ENCODE assay signal across 13 cellular contexts in genomic region chr20:31815408-31816188, GRCh38. TPM values are rescaled to one million over a fixed set of nuclear protein-coding genes. Genes with fewer than 3 reads are reported as not detected.
DNase-seq lines count a peak whose midpoint lies in the region; ATAC-seq and TF ChIP-seq lines count a peak whose summit lies in the region.
"Had no signal": no experiment of that assay in that cellular context is flagged by ENCODE, and none has a peak within 500 bp of the region (broad histone marks: within the 10 kb centered on the region; RNA-seq: fewer than 3 reads in every experiment).

No MANE protein-coding gene starts in this region.

- ATAC-seq in GM23338 (peak; percentile 70), left colon (peak; percentile 78), HG03095 (IDR thresholded peaks at IDR 0.05; ENCODE audit: unreplicated experiment) (no peak)
- no peak for ATAC-seq in naive thymus-derived CD4-positive, alpha-beta T cell
- no peak for ATAC-seq in activated T-cell treated with anti-CD3 and anti-CD28 coated beads, Interleukin-2, amount 50 U/mL, for 72 hours (replicated peaks in 1 of 2)

- H3K27ac Mint-ChIP-seq in GM23338: peak overlapping the region; percentile 6; the same call in 1 of the 2 replicates
- no peak overlapping the region for H3K27ac Mint-ChIP-seq in naive thymus-derived CD4-positive, alpha-beta T cell
- no peak overlapping the region for H3K27ac Mint-ChIP-seq in activated T-cell treated with anti-CD3 and anti-CD28 coated beads, Interleukin-2, amount 50 U/mL, for 72 hours

- no peaks in the 10 kb centered on the region for H3K9me2 ChIP-seq in GM23338 (ENCODE audit: insufficient read depth)

- intact Hi-C loops in left colon (cut with DNase I, micrococcal nuclease): no loop called here
- intact Hi-C loops in naive thymus-derived CD4-positive, alpha-beta T cell (cut with micrococcal nuclease): no loop called here

- no peak for TF ChIP-seq CTCF in AG10803 (conservative IDR thresholded peaks at IDR 0.05; ENCODE audit: low read length)
- no peak for TF ChIP-seq CTCF in GM23338 (conservative IDR thresholded peaks at IDR 0.05; ENCODE audit: low read depth in 2 of 2)
- no peak for TF ChIP-seq CTCF in VCaP (conservative IDR thresholded peaks at IDR 0.05)

- CTCF ChIA-PET in naive thymus-derived CD4-positive, alpha-beta T cell (lab: Charles Lee): no interaction called here

- no peaks in the 10 kb centered on the region for H3K9me3 Mint-ChIP-seq in GM23338
- H3K9me3 Mint-ChIP-seq in naive thymus-derived CD4-positive, alpha-beta T cell: no peaks in the 10 kb centered on the region
- no peaks in the 10 kb centered on the region for H3K9me3 Mint-ChIP-seq in activated T-cell treated with anti-CD3 and anti-CD28 coated beads, Interleukin-2, amount 50 U/mL, for 72 hours

- POLR2A ChIA-PET in naive thymus-derived CD4-positive, alpha-beta T cell (lab: Charles Lee): interaction anchor here (0.6 kb wide), 1 partner anchor 104 kb away, joined by 3 read pairs; no protein-coding TSS in a partner anchor

- H3K36me3 Mint-ChIP-seq in GM23338 (ENCODE audit: low read depth): no peaks in the 10 kb centered on the region
- no peaks in the 10 kb centered on the region for H3K36me3 Mint-ChIP-seq in naive thymus-derived CD4-positive, alpha-beta T cell
- no peaks in the 10 kb centered on the region for H3K36me3 Mint-ChIP-seq in activated T-cell treated with anti-CD3 and anti-CD28 coated beads, Interleukin-2, amount 50 U/mL, for 72 hours (ENCODE audit: insufficient read depth in 2 of 2)

- H2AFZ ChIP-seq in GM23338: no peak overlapping the region

- H3K36me3 ChIP-seq in GM23338 (ENCODE audit: insufficient read depth): no peaks in the 10 kb centered on the region
- no peaks in the 10 kb centered on the region for H3K36me3 ChIP-seq in naive thymus-derived CD4-positive, alpha-beta T cell (ENCODE audit: control insufficient read depth in 2 of 3, insufficient read depth in 3 of 3, low read length in 3 of 3)

- peak; percentile 43 for DNase-seq in AG10803 (ENCODE audit: low read depth)
- peak; percentile 57 for DNase-seq in GM23338 (ENCODE audit: low spot score)
- DNase-seq in left colon: no peak
- no peak for DNase-seq in naive thymus-derived CD4-positive, alpha-beta T cell
- no peak for DNase-seq in central memory CD4-positive, alpha-beta T cell
- DNase-seq in activated T-cell treated with anti-CD3 and anti-CD28 coated beads, Interleukin-2, amount 50 U/mL, for 72 hours: no peak
- DNase-seq: amniotic stem cell, Calu3, NCI-H187 had no signal

- no peak overlapping the region for H3K4me3 ChIP-seq in AG10803 (ENCODE audit: low read length)
- no peak overlapping the region for H3K4me3 ChIP-seq in GM23338
- no peak overlapping the region for H3K4me3 ChIP-seq in naive thymus-derived CD4-positive, alpha-beta T cell (ENCODE audit: low read length)
- H3K4me3 ChIP-seq: SJSA1 had no signal

- H3K27ac ChIP-seq in GM23338 (ENCODE audit: low read depth): peak overlapping the region; percentile 13; the same call in 1 of the 2 replicates
- peak overlapping the region; percentile 59 for H3K27ac ChIP-seq in VCaP
- H3K27ac ChIP-seq in naive thymus-derived CD4-positive, alpha-beta T cell (ENCODE audit: low read depth, low read length): no peak overlapping the region
- H3K27ac ChIP-seq: SJSA1 had no signal

- H3K79me2 ChIP-seq in GM23338 (replicated peaks; ENCODE audit: insufficient read depth): no peaks in the 10 kb centered on the region

- H3F3A ChIP-seq in GM23338 (replicated peaks; ENCODE audit: low read depth): 0 out of 2 replicates have a peak, but pooled peaks cover 6% of the 10 kb centered on the region

- H3K4me1 Mint-ChIP-seq in GM23338: peaks cover 9% of the 10 kb centered on the region
- H3K4me1 Mint-ChIP-seq in naive thymus-derived CD4-positive, alpha-beta T cell: no peaks in the 10 kb centered on the region
- H3K4me1 Mint-ChIP-seq in activated T-cell treated with anti-CD3 and anti-CD28 coated beads, Interleukin-2, amount 50 U/mL, for 72 hours (ENCODE audit: low read depth): no peaks in the 10 kb centered on the region

- peaks cover 7% of the 10 kb centered on the region for H4K20me1 ChIP-seq in GM23338 (replicated peaks; ENCODE audit: insufficient read depth)

- no peak overlapping the region for H3K4me3 Mint-ChIP-seq in GM23338
- no peak overlapping the region for H3K4me3 Mint-ChIP-seq in naive thymus-derived CD4-positive, alpha-beta T cell
- no peak overlapping the region for H3K4me3 Mint-ChIP-seq in activated T-cell treated with anti-CD3 and anti-CD28 coated beads, Interleukin-2, amount 50 U/mL, for 72 hours

- no peaks in the 10 kb centered on the region for H3K27me3 ChIP-seq in GM23338 (ENCODE audit: insufficient read depth)
- H3K27me3 ChIP-seq in naive thymus-derived CD4-positive, alpha-beta T cell (ENCODE audit: control insufficient read depth in 2 of 2, insufficient read depth in 2 of 2, low read length in 2 of 2): no peaks in the 10 kb centered on the region
- H3K27me3 ChIP-seq: SJSA1 had no signal

- peak overlapping the region; percentile 56; the same call in 1 of the 2 replicates for H3K4me2 ChIP-seq in GM23338

- H3K4me1 ChIP-seq in GM23338 (ENCODE audit: insufficient read depth): peaks cover 8% of the 10 kb centered on the region
- no peaks in the 10 kb centered on the region for H3K4me1 ChIP-seq in naive thymus-derived CD4-positive, alpha-beta T cell (ENCODE audit: control insufficient read depth in 2 of 2, insufficient read depth in 2 of 2, low read length in 2 of 2)

- peaks cover 9% of the 10 kb centered on the region for H3K27me3 Mint-ChIP-seq in GM23338 (ENCODE audit: insufficient read depth, low read depth, poor library complexity)
- H3K27me3 Mint-ChIP-seq in naive thymus-derived CD4-positive, alpha-beta T cell: no peaks in the 10 kb centered on the region
- H3K27me3 Mint-ChIP-seq in activated T-cell treated with anti-CD3 and anti-CD28 coated beads, Interleukin-2, amount 50 U/mL, for 72 hours (ENCODE audit: low read depth): no peaks in the 10 kb centered on the region

- no peaks in the 10 kb centered on the region for H3K9me3 ChIP-seq in naive thymus-derived CD4-positive, alpha-beta T cell (ENCODE audit: control insufficient read depth in 2 of 3, low read length in 3 of 3)
- H3K9me3 ChIP-seq: SJSA1 had no signal

TF ChIP-seq in GM23338, 12 proteins besides CTCF, POLR2A, EP300 and RAD21 (continues in another document):
- TF ChIP-seq NANOG (IDR thresholded peaks at IDR 0.05; ENCODE audit: borderline replicate concordance): no peak

RNA-seq across cellular contexts. Expression of gene MYLK2, which starts 3.6 kb away (rescaled TPM):
- total RNA-seq in GM23338 (2014; rRNA removed; shearing (Covaris generic)): 0.28 TPM in 1 of 2 replicates, not detected in the other
- polyA plus RNA-seq in GM23338 (2016; fragmentation: Nextera tagmentation; extraction: Ambion mirVana): 0.21 and 0.23 TPM in 2 replicates
- under 1 TPM in 1 of 2 donors, not detected in 1; 0.08 TPM for total RNA-seq in left colon
- total RNA-seq in naive thymus-derived CD4-positive, alpha-beta T cell: under 1 TPM in 1 of 5 experiments, not detected in 4; 0.58 TPM
- polyA plus RNA-seq in naive thymus-derived CD4-positive, alpha-beta T cell: not detected
- under 1 TPM; 0.49 to 0.53 TPM for total RNA-seq in activated T-cell treated with anti-CD3 and anti-CD28 coated beads, Interleukin-2, amount 50 U/mL, for 72 hours
- polyA plus RNA-seq: urinary bladder had no signal

RNA-seq across cellular contexts. Expression of gene FOXS1, which starts 29.8 kb away (rescaled TPM):
- total RNA-seq in GM23338 (2014; rRNA removed; shearing (Covaris generic)): not detected in 2 replicates
- 0.26 TPM in 1 of 2 replicates, not detected in the other for polyA plus RNA-seq in GM23338 (2016; fragmentation: Nextera tagmentation; extraction: Ambion mirVana)
- under 1 TPM; 0.45 to 0.52 TPM for total RNA-seq in left colon
- not detected for total RNA-seq in naive thymus-derived CD4-positive, alpha-beta T cell
- not detected for polyA plus RNA-seq in naive thymus-derived CD4-positive, alpha-beta T cell
- not detected for total RNA-seq in activated T-cell treated with anti-CD3 and anti-CD28 coated beads, Interleukin-2, amount 50 U/mL, for 72 hours
- total RNA-seq: Calu3 had no signal

RNA-seq across cellular contexts. Expression of gene DUSP15, which starts 54.7 kb away (rescaled TPM):
- 2.8 and 5.9 TPM in 2 replicates for total RNA-seq in GM23338 (2014; rRNA removed; shearing (Covaris generic))
- polyA plus RNA-seq in GM23338 (2016; fragmentation: Nextera tagmentation; extraction: Ambion mirVana): 0.61 and 0.99 TPM in 2 replicates
- total RNA-seq in left colon: under 1 TPM; 0.27 to 0.78 TPM
- total RNA-seq in naive thymus-derived CD4-positive, alpha-beta T cell: not detected
- not detected for polyA plus RNA-seq in naive thymus-derived CD4-positive, alpha-beta T cell
- total RNA-seq in activated T-cell treated with anti-CD3 and anti-CD28 coated beads, Interleukin-2, amount 50 U/mL, for 72 hours: not detected
- total RNA-seq: Calu3 had no signal

RNA-seq across cellular contexts. Expression of gene TTLL9, which starts 54.8 kb away (rescaled TPM):
- 0.39 TPM in 1 of 2 replicates, not detected in the other for total RNA-seq in GM23338 (2014; rRNA removed; shearing (Covaris generic))
- not detected in 2 replicates for polyA plus RNA-seq in GM23338 (2016; fragmentation: Nextera tagmentation; extraction: Ambion mirVana)
- total RNA-seq in left colon: under 1 TPM in 1 of 2 donors, not detected in 1; 0.14 TPM
- total RNA-seq in naive thymus-derived CD4-positive, alpha-beta T cell: not detected
- polyA plus RNA-seq in naive thymus-derived CD4-positive, alpha-beta T cell: not detected
- total RNA-seq in activated T-cell treated with anti-CD3 and anti-CD28 coated beads, Interleukin-2, amount 50 U/mL, for 72 hours: not detected
- total RNA-seq: Calu3, SJSA1 had no signal

Comparison
In these comparisons a context has a peak if more than half of its experiments do, and no peak if none do; other contexts are left out.
1. DNase-seq: peak in AG10803 (single experiment) and GM23338 (single experiment); none in left colon (0 of 2), naive thymus-derived CD4-positive, alpha-beta T cell (0 of 9), central memory CD4-positive, alpha-beta T cell (single experiment) and activated T-cell treated with anti-CD3 and anti-CD28 coated beads, Interleukin-2, amount 50 U/mL, for 72 hours (0 of 2).
2. ATAC-seq: peak in GM23338 (single experiment) and left colon (single experiment); none in HG03095 (single experiment), naive thymus-derived CD4-positive, alpha-beta T cell (single experiment) and activated T-cell treated with anti-CD3 and anti-CD28 coated beads, Interleukin-2, amount 50 U/mL, for 72 hours (0 of 2).